Comparison of ENCODE assay signal across 19 cellular contexts in the genomic region with DNA sequence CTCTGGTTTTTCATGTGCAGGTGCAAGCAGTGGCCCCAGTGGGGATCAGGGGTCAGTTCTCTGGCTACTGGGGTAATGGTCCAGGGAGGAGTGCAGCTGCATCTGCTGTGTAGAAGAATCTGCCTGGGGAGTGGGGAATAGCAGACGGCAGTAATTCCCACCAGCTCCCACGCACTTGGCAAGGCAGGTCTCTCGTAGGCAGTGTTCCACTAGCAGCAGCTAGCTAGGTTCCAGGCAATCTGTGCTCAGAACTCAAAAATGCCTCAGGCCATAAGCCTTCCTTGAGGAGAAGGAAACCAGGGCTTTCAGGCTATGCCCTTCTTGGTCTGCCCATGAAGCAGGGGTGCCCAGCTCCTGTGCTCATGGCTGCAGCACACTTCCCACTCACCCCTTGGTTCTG. TPM values are rescaled to one million over a fixed set of nuclear protein-coding genes. Genes with fewer than 3 reads are reported as not detected.
DNase-seq lines count a peak whose midpoint lies in the region; TF ChIP-seq lines count a peak whose summit lies in the region.
"Had no signal": no experiment of that assay in that cellular context is flagged by ENCODE, and none has a peak within 500 bp of the region (broad histone marks: within the 10 kb centered on the region; RNA-seq: fewer than 3 reads in every experiment).

No MANE protein-coding gene starts in this region.

- intact Hi-C loops in ascending aorta (cut with DNase I) (no loop called here), left ventricle myocardium inferior (cut with micrococcal nuclease) (no loop called here)

- H3K27ac ChIP-seq in GM23248 (no peak overlapping the region), ascending aorta (peak overlapping the region; percentile 64 to 67), left ventricle myocardium inferior (replicated peaks) (peak overlapping the region; percentile 20)
- H3K27ac ChIP-seq: body of pancreas, esophagus muscularis mucosa, neutrophil had no signal

- H3K4me2 ChIP-seq in GM23248 (ENCODE audit: unreplicated experiment), result no peak overlapping the region

- no peaks in the 10 kb centered on the region for H3K9me3 ChIP-seq in GM23248 (ENCODE audit: low read depth)
- H3K9me3 ChIP-seq in ascending aorta, result peaks cover 3 to 14% of the 10 kb centered on the region in 2 donors
- H3K9me3 ChIP-seq in left ventricle myocardium inferior (replicated peaks), result peaks cover 40% of the 10 kb centered on the region
- H3K9me3 ChIP-seq: body of pancreas, neutrophil had no signal

- peaks cover 42% of the 10 kb centered on the region for H3K79me2 ChIP-seq in GM23248 (ENCODE audit: insufficient read depth)

- DNase-seq in GM23248 (peak; percentile 47), ascending aorta (ENCODE audit: low spot score in 2 of 2) (no peak), left ventricle myocardium inferior (peak; percentile 33), renal cortical epithelial cell (ENCODE audit: low read depth) (peak; percentile 28), RPMI8226 (no peak), GM10248 (ENCODE audit: extremely low spot score) (no peak), ACHN (no peak), HuH-7 (ENCODE audit: low spot score) (no peak)
- DNase-seq: activated CD4-positive, alpha-beta T cell treated with anti-CD3 and anti-CD28 coated beads, Interleukin-2, amount 10 ng/mL, durations not matched to agents 24 days and 14 days; activated naive CD4-positive, alpha-beta T cell treated with Interleukin-2 at 50 U/mL for 16 hours; activated T-cell treated with anti-CD3 and anti-CD28 coated beads for 4 hours; NCI-H1105; NCI-H2171; NCI-H774; stimulated activated CD4-positive, alpha-beta T cell treated with anti-CD3 and anti-CD28 coated beads, Interleukin-4, amount 100 ng/mL, for 1 hour; SW 1271 had no signal

- H3K9ac ChIP-seq in GM23248, result no peak overlapping the region

- no peaks in the 10 kb centered on the region; the same call in 1 of the 2 replicates for H4K20me1 ChIP-seq in GM23248 (ENCODE audit: insufficient read depth)

- CTCF ChIA-PET in GM10248 (lab: Yijun Ruan, JAX), result no interaction called here

- no peak for TF ChIP-seq CTCF in ascending aorta (IDR thresholded peaks at IDR 0.05)
- no peak for TF ChIP-seq CTCF in left ventricle myocardium inferior (IDR thresholded peaks at IDR 0.05; ENCODE audit: borderline replicate concordance)
- no peak for TF ChIP-seq CTCF in GM10248 (IDR thresholded peaks at IDR 0.05; ENCODE audit: control extremely low read depth, extremely low read depth, low read depth, missing control alignments)

- no peaks in the 10 kb centered on the region for H3K9me2 ChIP-seq in GM23248 (ENCODE audit: insufficient read depth)

- peaks cover 14% of the 10 kb centered on the region for H3K4me1 ChIP-seq in GM23248 (ENCODE audit: insufficient read depth)
- peaks cover 0 to 32% of the 10 kb centered on the region in 2 donors for H3K4me1 ChIP-seq in ascending aorta
- peaks cover 35% of the 10 kb centered on the region for H3K4me1 ChIP-seq in left ventricle myocardium inferior

- WGBS in GM23248 (ENCODE audit: low coverage in 1 of 2, low lambda C conversion rate in 2 of 2, missing lambda C conversion rate in 2 of 2), 2 experiments, result 40 to 57% methylated on average over 3 of the region's 3 CpGs

- H3K36me3 ChIP-seq in GM23248 (ENCODE audit: low read depth), result no peaks in the 10 kb centered on the region
- H3K36me3 ChIP-seq in ascending aorta, result no peaks in the 10 kb centered on the region
- peaks cover 5% of the 10 kb centered on the region for H3K36me3 ChIP-seq in left ventricle myocardium inferior
- H3K36me3 ChIP-seq: neutrophil had no signal

- no peaks in the 10 kb centered on the region for H3K27me3 ChIP-seq in GM23248 (replicated peaks; ENCODE audit: insufficient read depth)
- no peaks in the 10 kb centered on the region for H3K27me3 ChIP-seq in ascending aorta
- no peaks in the 10 kb centered on the region for H3K27me3 ChIP-seq in left ventricle myocardium inferior (ENCODE audit: low read depth)
- H3K27me3 ChIP-seq: body of pancreas, esophagus muscularis mucosa, neutrophil had no signal

- peaks cover 13% of the 10 kb centered on the region; the same call in 1 of the 2 replicates for H3F3A ChIP-seq in GM23248 (ENCODE audit: insufficient read depth)

- POLR2A ChIA-PET in GM10248 (lab: Yijun Ruan, JAX), result no interaction called here

- no peak overlapping the region for H2AFZ ChIP-seq in GM23248

- in situ Hi-C loops in GM23248 (cut with MboI) (no loop called here), ACHN (cut with HindIII; ENCODE audit: low pct_ligation_motif_present, low pct_unique_long_range_greater_than_20kb, low sequenced_read_pairs) (no loop called here)

- H3K4me3 ChIP-seq in GM23248 (no peak overlapping the region), ascending aorta (no peak overlapping the region), left ventricle myocardium inferior (no peak overlapping the region)
- H3K4me3 ChIP-seq: body of pancreas, esophagus muscularis mucosa had no signal

RNA-seq across cellular contexts. Expression of a gene that starts 38.8 kb away (rescaled TPM):
- 1.9 and 2.9 TPM in 2 replicates for total RNA-seq in GM23248 (2014; rRNA removed; shearing (Covaris generic))
- 0.74 and 1.3 TPM in 2 replicates for polyA plus RNA-seq in GM23248 (2016; fragmentation: Nextera tagmentation; extraction: Ambion mirVana)
- total RNA-seq in ascending aorta (34.2 TPM), left ventricle myocardium inferior (21.9 TPM), renal cortical epithelial cell (2.7 and 6.4 TPM in 2 replicates)
- total RNA-seq: activated CD4-positive, alpha-beta T cell treated with anti-CD3 and anti-CD28 coated beads, Interleukin-2, amount 10 ng/mL, durations not matched to agents 24 days and 14 days had no signal

Comparison
In these comparisons a context has a peak if more than half of its experiments do, and no peak if none do; other contexts are left out.
1. DNase-seq: peak in GM23248 (single experiment), left ventricle myocardium inferior (single experiment) and renal cortical epithelial cell (single experiment); none in ascending aorta (0 of 2), RPMI8226 (single experiment), GM10248 (single experiment), ACHN (single experiment) and HuH-7 (single experiment).